In genomic region chrX:38561951-38562719, GRCh38 we compare ENCODE assay signal across 1 cellular context.
TF ChIP-seq lines count a peak whose summit lies in the region.

No MANE protein-coding gene starts in this region.

TF ChIP-seq in HepG2, 621 proteins besides CTCF, POLR2A, EP300 and RAD21 (continued from another document):
- TF ChIP-seq ZNF574 (CRISPR knock-in tag; IDR thresholded peaks at IDR 0.05) (no peak), CERS6 (CRISPR knock-in tag; IDR thresholded peaks at IDR 0.05) (no peak), ZNF704 (CRISPR knock-in tag; IDR thresholded peaks at IDR 0.05; ENCODE audit: borderline replicate concordance) (no peak), ZNF350 (CRISPR knock-in tag; IDR thresholded peaks at IDR 0.05; ENCODE audit: borderline replicate concordance, low read depth) (no peak), ATF7 (IDR thresholded peaks at IDR 0.05) (peak; percentile 89), ATF7 (CRISPR knock-in tag; IDR thresholded peaks at IDR 0.05) (peak; percentile 48; the same call in 1 of the 2 replicates), MYC (CRISPR knock-in tag; IDR thresholded peaks at IDR 0.05; ENCODE audit: borderline replicate concordance) (0 out of 2 replicates have a peak, but pooled peaks have one; percentile 41), MYNN (CRISPR knock-in tag; IDR thresholded peaks at IDR 0.05; ENCODE audit: low read depth) (no peak), ZNF276 (CRISPR knock-in tag; IDR thresholded peaks at IDR 0.05; ENCODE audit: low read depth) (no peak), ZNF772 (CRISPR knock-in tag; IDR thresholded peaks at IDR 0.05) (no peak), ZFAT (CRISPR knock-in tag; conservative IDR thresholded peaks at IDR 0.05) (no peak), GATAD2A (CRISPR knock-in tag; IDR thresholded peaks at IDR 0.05) (no peak; the same call in 1 of the 2 replicates), ZNF629 (CRISPR knock-in tag; conservative IDR thresholded peaks at IDR 0.05) (no peak), STAG1 (CRISPR knock-in tag; IDR thresholded peaks at IDR 0.05) (no peak)
- TF ChIP-seq, protein P1, sequence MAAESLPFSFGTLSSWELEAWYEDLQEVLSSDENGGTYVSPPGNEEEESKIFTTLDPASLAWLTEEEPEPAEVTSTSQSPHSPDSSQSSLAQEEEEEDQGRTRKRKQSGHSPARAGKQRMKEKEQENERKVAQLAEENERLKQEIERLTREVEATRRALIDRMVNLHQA (CRISPR knock-in tag; IDR thresholded peaks at IDR 0.05) = no peak
- TF ChIP-seq, protein P2, sequence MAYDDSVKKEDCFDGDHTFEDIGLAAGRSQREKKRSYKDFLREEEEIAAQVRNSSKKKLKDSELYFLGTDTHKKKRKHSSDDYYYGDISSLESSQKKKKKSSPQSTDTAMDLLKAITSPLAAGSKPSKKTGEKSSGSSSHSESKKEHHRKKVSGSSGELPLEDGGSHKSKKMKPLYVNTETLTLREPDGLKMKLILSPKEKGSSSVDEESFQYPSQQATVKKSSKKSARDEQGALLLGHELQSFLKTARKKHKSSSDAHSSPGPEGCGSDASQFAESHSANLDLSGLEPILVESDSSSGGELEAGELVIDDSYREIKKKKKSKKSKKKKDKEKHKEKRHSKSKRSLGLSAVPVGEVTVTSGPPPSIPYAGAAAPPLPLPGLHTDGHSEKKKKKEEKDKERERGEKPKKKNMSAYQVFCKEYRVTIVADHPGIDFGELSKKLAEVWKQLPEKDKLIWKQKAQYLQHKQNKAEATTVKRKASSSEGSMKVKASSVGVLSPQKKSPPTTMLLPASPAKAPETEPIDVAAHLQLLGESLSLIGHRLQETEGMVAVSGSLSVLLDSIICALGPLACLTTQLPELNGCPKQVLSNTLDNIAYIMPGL (CRISPR knock-in tag; IDR thresholded peaks at IDR 0.05; ENCODE audit: borderline replicate concordance in 1 of 2, low read depth in 1 of 2) = 0 out of 4 replicates have a peak, but pooled peaks of 1 of the 2 experiments have one; percentile 30
